Comparison of ENCODE assay signal across 9 cellular contexts in the genomic region with DNA sequence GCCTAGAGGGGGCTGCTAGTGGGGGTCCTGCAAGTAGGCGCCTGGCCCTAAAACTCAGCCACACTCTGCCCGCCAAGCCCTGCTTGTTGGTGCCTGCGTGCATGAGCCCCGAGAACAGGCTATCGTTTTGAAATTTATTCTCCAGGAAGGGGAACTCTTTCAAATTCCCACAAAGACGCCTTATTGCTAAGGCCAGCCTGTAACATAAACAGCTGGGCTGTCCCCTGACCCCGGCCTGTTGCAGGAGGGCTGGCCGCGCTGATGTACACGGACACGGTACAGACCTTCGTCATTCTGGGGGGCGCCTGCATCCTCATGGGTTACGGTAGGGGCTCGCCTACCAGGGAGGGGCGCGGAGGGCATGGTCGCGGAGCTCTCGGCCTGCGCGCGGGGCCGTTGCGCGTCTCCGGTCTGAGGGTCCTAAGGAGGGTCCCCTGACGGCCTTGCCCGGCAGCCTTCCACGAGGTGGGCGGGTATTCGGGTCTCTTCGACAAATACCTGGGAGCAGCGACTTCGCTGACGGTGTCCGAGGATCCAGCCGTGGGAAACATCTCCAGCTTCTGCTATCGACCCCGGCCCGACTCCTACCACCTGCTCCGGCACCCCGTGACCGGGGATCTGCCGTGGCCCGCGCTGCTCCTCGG. TPM values are rescaled to one million over a fixed set of nuclear protein-coding genes. Genes with fewer than 3 reads are reported as not detected.
DNase-seq lines count a peak whose midpoint lies in the region; ATAC-seq and TF ChIP-seq lines count a peak whose summit lies in the region.
"Had no signal": no experiment of that assay in that cellular context is flagged by ENCODE, and none has a peak within 500 bp of the region (broad histone marks: within the 10 kb centered on the region; RNA-seq: fewer than 3 reads in every experiment).

No MANE protein-coding gene starts in this region.

- TF ChIP-seq CTCF in Calu3 (IDR thresholded peaks at IDR 0.05; ENCODE audit: unreplicated experiment) (no peak), OCI-LY1 (IDR thresholded peaks at IDR 0.05; ENCODE audit: low read length) (no peak), fibroblast of mammary gland (conservative IDR thresholded peaks at IDR 0.05; ENCODE audit: control insufficient read depth, insufficient read depth, low read depth, low read length) (no peak)

- no peaks in the 10 kb centered on the region for H3K79me1 ChIP-seq in trophoblast cell (ENCODE audit: low read length)

- H4K8ac ChIP-seq in trophoblast cell (ENCODE audit: low read depth, low read length) = no peak overlapping the region

- no peaks in the 10 kb centered on the region for H3F3A ChIP-seq in OCI-LY1 (ENCODE audit: insufficient read depth, low read length)

- BruUV-seq in Calu3 (replicated peaks; lab: Mats Ljungman, UMichigan) = no TSS peak

- H2BK120ac ChIP-seq in trophoblast cell (ENCODE audit: insufficient read depth, low read length, poor library complexity) = no peak overlapping the region

- H2AFZ ChIP-seq in OCI-LY1 (ENCODE audit: low read length) (no peak overlapping the region), trophoblast cell (ENCODE audit: insufficient read depth, low read length, poor library complexity) (no peak overlapping the region)

- DNase-seq in Calu3 (no peak), fibroblast of mammary gland (ENCODE audit: low read depth) (no peak), trophoblast cell (no peak), HPDE6-E6E7 (ENCODE audit: extremely low spot score) (no peak), GF-D8 (lab: John Stamatoyannopoulos, UW) (no peak)

- H3K36me3 Mint-ChIP-seq in Calu3 (ENCODE audit: insufficient read depth, unreplicated experiment) = peaks cover 62% of the 10 kb centered on the region

- H2BK12ac ChIP-seq in trophoblast cell (ENCODE audit: low read length) = no peak overlapping the region

- peak overlapping the region; percentile 46; the same call in 1 of the 2 replicates for H3K9ac ChIP-seq in OCI-LY1 (ENCODE audit: low read length)
- no peak overlapping the region for H3K9ac ChIP-seq in trophoblast cell (ENCODE audit: low read length)

- H3K18ac ChIP-seq in trophoblast cell (ENCODE audit: low read length) = no peak overlapping the region

- peak overlapping the region; percentile 59 for H3K4me3 ChIP-seq in OCI-LY1 (ENCODE audit: low read depth, low read length, poor library complexity, severe bottlenecking)
- peak overlapping the region; percentile 46 for H3K4me3 ChIP-seq in fibroblast of mammary gland (ENCODE audit: control insufficient read depth, low read depth, low read length)
- peak overlapping the region; percentile 33 for H3K4me3 ChIP-seq in trophoblast cell (ENCODE audit: low read depth, low read length)

- ATAC-seq in HG03342 (IDR thresholded peaks at IDR 0.05; ENCODE audit: unreplicated experiment) (no peak), HG02840 (IDR thresholded peaks at IDR 0.05; ENCODE audit: low FRiP score, unreplicated experiment) (no peak)

- H3K23ac ChIP-seq in trophoblast cell (ENCODE audit: low read length) = no peak overlapping the region

- no peaks in the 10 kb centered on the region for H3K9me2 ChIP-seq in OCI-LY1 (ENCODE audit: low read depth, low read length)

- no peaks in the 10 kb centered on the region for H3K27me3 Mint-ChIP-seq in Calu3 (ENCODE audit: unreplicated experiment)

- peak overlapping the region; percentile 81 for H3K27ac Mint-ChIP-seq in Calu3 (ENCODE audit: unreplicated experiment)

- CTCF ChIA-PET in Calu3 (lab: Charles Lee) = interaction anchor here (0.9 kb wide), 1 partner anchor 28 kb away, joined by 5 read pairs; the partner anchor contains the start of gene ARMC5

- no peak overlapping the region for H2AK5ac ChIP-seq in trophoblast cell (ENCODE audit: low read length)

- H3K79me2 ChIP-seq in OCI-LY1 (ENCODE audit: insufficient read depth, low read length) (no peaks in the 10 kb centered on the region), trophoblast cell (ENCODE audit: control insufficient read depth, insufficient read depth, low read length, poor library complexity) (no peaks in the 10 kb centered on the region)

- WGBS in trophoblast cell (ENCODE audit: extremely low coverage, insufficient coverage, insufficient read length) = no CpG with 5 or more reads among the region's 48 CpGs

- no peak overlapping the region for H2BK5ac ChIP-seq in trophoblast cell (ENCODE audit: low read depth, low read length, poor library complexity)

- H3K9me3 ChIP-seq in OCI-LY1 (ENCODE audit: low read length) (no peaks in the 10 kb centered on the region), trophoblast cell (ENCODE audit: insufficient read depth, low read depth, low read length) (peaks cover 11% of the 10 kb centered on the region)

- no peaks in the 10 kb centered on the region for H4K20me1 ChIP-seq in OCI-LY1 (ENCODE audit: insufficient read depth, low read length)

- peaks cover 11% of the 10 kb centered on the region for H3K4me1 ChIP-seq in OCI-LY1 (ENCODE audit: insufficient read depth, low read length, severe bottlenecking)
- peaks cover 7 to 14% of the 10 kb centered on the region in 2 experiments for H3K4me1 ChIP-seq in trophoblast cell (ENCODE audit: control insufficient read depth in 1 of 2, insufficient read depth in 2 of 2, low read length in 2 of 2)

- H3K4ac ChIP-seq in trophoblast cell (ENCODE audit: low read depth, low read length) = no peak overlapping the region

- H3K4me1 Mint-ChIP-seq in Calu3 (ENCODE audit: low read depth, unreplicated experiment) = peaks cover 17% of the 10 kb centered on the region

- H4K91ac ChIP-seq in trophoblast cell (ENCODE audit: low read depth, low read length) = no peak overlapping the region

- peaks cover 11% of the 10 kb centered on the region; the same call in 1 of the 2 replicates for H3K27me3 ChIP-seq in OCI-LY1 (ENCODE audit: insufficient read depth, low read length)
- peaks cover 35% of the 10 kb centered on the region for H3K27me3 ChIP-seq in trophoblast cell (ENCODE audit: insufficient read depth, low read length)

- intact Hi-C loops in Calu3 (cut with micrococcal nuclease; ENCODE audit: unreplicated experiment) = loop anchor here (5.0 kb wide), 2 partner anchors 35 to 225 kb away; a partner anchor contains a TSS

- H4K12ac ChIP-seq in trophoblast cell (ENCODE audit: low read depth, low read length) = no peak overlapping the region

- H3K14ac ChIP-seq in trophoblast cell (ENCODE audit: low read length) = no peak overlapping the region

- peak overlapping the region; percentile 92 for H3K4me3 Mint-ChIP-seq in Calu3 (ENCODE audit: low read depth, unreplicated experiment)

- H3K9me3 Mint-ChIP-seq in Calu3 (ENCODE audit: low read depth, unreplicated experiment) = no peaks in the 10 kb centered on the region

- H3K4me2 ChIP-seq in OCI-LY1 (ENCODE audit: low read length) = peak overlapping the region; percentile 74
- H3K4me2 ChIP-seq in trophoblast cell (ENCODE audit: low read length) = peak overlapping the region; percentile 64

- no peaks in the 10 kb centered on the region for H3K36me3 ChIP-seq in OCI-LY1 (ENCODE audit: insufficient read depth, low read length)
- peaks cover 21% of the 10 kb centered on the region in 2 experiments for H3K36me3 ChIP-seq in trophoblast cell (ENCODE audit: control insufficient read depth in 1 of 2, insufficient read depth in 2 of 2, low read length in 2 of 2)

- no peak overlapping the region for H3K27ac ChIP-seq in OCI-LY1 (ENCODE audit: low read depth, low read length, poor library complexity, severe bottlenecking)
- no peak overlapping the region for H3K27ac ChIP-seq in trophoblast cell (ENCODE audit: low read depth, low read length)

RNA-seq across cellular contexts. Expression of gene SLC5A2, which starts 4.3 kb away (rescaled TPM):
- total RNA-seq in Calu3 (2022) = 0.54 and 1.6 TPM in 2 replicates
- not detected in 2 replicates for polyA plus RNA-seq in trophoblast cell (2013)
- total RNA-seq: subcutaneous adipose tissue had no signal

RNA-seq across cellular contexts. Expression of gene TGFB1I1, which starts 15.2 kb away (rescaled TPM):
- total RNA-seq in Calu3 (2022) = 14.5 and 18.7 TPM in 2 replicates
- 37.9 and 42.2 TPM in 2 replicates for polyA plus RNA-seq in trophoblast cell (2013)

RNA-seq across cellular contexts. Expression of gene RUSF1, which starts 21.0 kb away (rescaled TPM):
- 96.0 and 105 TPM in 2 replicates for total RNA-seq in Calu3 (2022)
- polyA plus RNA-seq in trophoblast cell (2013) = 34.5 and 35.2 TPM in 2 replicates

RNA-seq across cellular contexts. Expression of gene ARMC5, which starts 27.9 kb away (rescaled TPM):
- total RNA-seq in Calu3 (2022) = 13.2 and 13.6 TPM in 2 replicates
- polyA plus RNA-seq in trophoblast cell (2013) = 6.8 and 7.5 TPM in 2 replicates

RNA-seq across cellular contexts. Expression of gene AHSP, which starts 40.5 kb away (rescaled TPM):
- total RNA-seq in Calu3 (2022) = not detected in 2 replicates
- not detected in 2 replicates for polyA plus RNA-seq in trophoblast cell (2013)
